Comparison of ENCODE assay signal across 8 cellular contexts in the genomic region with DNA sequence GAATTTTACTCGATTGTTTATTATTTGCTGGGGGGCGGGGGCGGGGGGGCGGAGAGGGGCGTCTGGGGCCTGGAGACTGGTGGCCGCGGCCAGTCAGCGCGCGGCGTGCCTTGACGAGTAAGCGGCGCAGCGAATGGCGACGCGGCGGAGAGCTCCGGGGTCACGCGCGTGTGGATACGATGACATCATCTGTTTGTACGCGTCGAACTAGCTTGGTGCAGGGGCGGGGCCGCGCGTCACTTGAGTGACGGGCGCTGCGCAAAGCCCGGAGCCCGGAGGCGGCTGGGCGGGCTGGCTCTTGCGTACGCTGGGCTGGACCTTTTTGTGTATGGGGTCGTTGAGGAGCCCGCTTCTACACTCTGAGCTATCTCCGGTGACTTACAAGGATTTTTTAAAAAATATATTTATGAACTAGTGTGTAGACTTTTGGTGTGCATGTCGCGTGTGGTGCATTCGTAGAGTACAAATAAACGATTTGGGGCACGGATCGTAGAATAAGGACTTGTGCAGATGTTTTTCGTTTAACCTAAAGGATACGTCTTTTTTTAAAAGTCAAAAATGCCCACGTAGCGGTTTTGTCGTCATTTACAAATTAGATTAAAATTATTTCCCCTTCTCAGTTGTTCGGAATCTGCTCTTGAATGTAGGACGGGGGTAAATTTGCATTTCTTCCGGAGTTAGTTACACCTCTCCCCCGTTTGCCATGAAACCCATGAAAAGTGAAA. TPM values are rescaled to one million over a fixed set of nuclear protein-coding genes. Genes with fewer than 3 reads are reported as not detected.
A peak's percentile ranks its signal among the peaks of the same experiment; 100 is the strongest.
DNase-seq lines count a peak whose midpoint lies in the region; ATAC-seq and TF ChIP-seq lines count a peak whose summit lies in the region.

No MANE protein-coding gene starts in this region.

- peak overlapping the region; percentile 92 for H3K27ac Mint-ChIP-seq in activated naive CD8-positive, alpha-beta T cell treated with anti-CD3 and anti-CD28 coated beads for 36 hours

- ATAC-seq in HG02623 (IDR thresholded peaks at IDR 0.05; ENCODE audit: unreplicated experiment): peak; percentile 61
- ATAC-seq in omental fat pad (ENCODE audit: low FRiP score): peak; percentile 68

- H3K36me3 Mint-ChIP-seq in activated naive CD8-positive, alpha-beta T cell treated with anti-CD3 and anti-CD28 coated beads for 36 hours: peaks cover 10% of the 10 kb centered on the region

- peaks cover 25% of the 10 kb centered on the region for H3K27me3 Mint-ChIP-seq in activated naive CD8-positive, alpha-beta T cell treated with anti-CD3 and anti-CD28 coated beads for 36 hours

- DNase-seq in GM03348 (ENCODE audit: low spot score): peak; percentile 94
- DNase-seq in NCI-H1105 (lab: John Stamatoyannopoulos, UW): peak; percentile 99
- peak; percentile 93 for DNase-seq in SKM-1 (lab: John Stamatoyannopoulos, UW; ENCODE audit: unreplicated experiment)
- peak; percentile 96 for DNase-seq in activated naive CD8-positive, alpha-beta T cell treated with anti-CD3 and anti-CD28 coated beads for 36 hours
- peak; percentile 99 for DNase-seq in glomerular visceral epithelial cell (ENCODE audit: extremely low spot score)
- DNase-seq in omental fat pad (ENCODE audit: low spot score): peak; percentile 88

- peak overlapping the region; percentile 97 for H3K27ac ChIP-seq in temporal lobe (ENCODE audit: low read depth, low read length)

- H3K4me3 Mint-ChIP-seq in activated naive CD8-positive, alpha-beta T cell treated with anti-CD3 and anti-CD28 coated beads for 36 hours: peak overlapping the region; percentile 86

- no peak for TF ChIP-seq CTCF in omental fat pad (IDR thresholded peaks at IDR 0.05)

- H3K9me3 Mint-ChIP-seq in activated naive CD8-positive, alpha-beta T cell treated with anti-CD3 and anti-CD28 coated beads for 36 hours: no peaks in the 10 kb centered on the region

- peaks cover 17% of the 10 kb centered on the region for H3K4me1 Mint-ChIP-seq in activated naive CD8-positive, alpha-beta T cell treated with anti-CD3 and anti-CD28 coated beads for 36 hours

RNA-seq across cellular contexts. Expression of gene FOXO3, which starts 2.2 kb away (rescaled TPM):
- 1 to 10 TPM; 7.0 to 8.0 TPM for total RNA-seq in activated naive CD8-positive, alpha-beta T cell treated with anti-CD3 and anti-CD28 coated beads for 36 hours
- total RNA-seq in omental fat pad (100 to 1,000 TPM in 3 of 4 donors, 10 to 100 TPM in 1; 92.9 to 129 (median 113) TPM), temporal lobe (42.8 TPM)

Comparison
In these comparisons a context has a peak if more than half of its experiments do, and no peak if none do; other contexts are left out.
1. Peak in every context shown above with its lines: DNase-seq, ATAC-seq and H3K27ac ChIP-seq.